In genomic region chr3:87836026-87836425, GRCh38 we compare ENCODE assay signal across 36 cellular contexts. TPM values are rescaled to one million over a fixed set of nuclear protein-coding genes. Genes with fewer than 3 reads are reported as not detected.
"Had no signal": no experiment of that assay in that cellular context is flagged by ENCODE, and none has a peak within 500 bp of the region (broad histone marks: within the 10 kb centered on the region; RNA-seq: fewer than 3 reads in every experiment).

No MANE protein-coding gene starts in this region.

- H3K9me3 ChIP-seq: adrenal gland, body of pancreas had no signal

- H3K4me3 ChIP-seq: adrenal gland, body of pancreas, breast epithelium had no signal

- DNase-seq: activated B cell treated with CpG ODN at 0.5 μM for 24 hours; activated CD4-positive, alpha-beta memory T cell treated with anti-CD3 and anti-CD28 coated beads for 36 hours; activated CD4-positive, alpha-beta T cell treated with anti-CD3 and anti-CD28 coated beads for 4 hours; activated CD4-positive, alpha-beta T cell treated with anti-CD3 and anti-CD28 coated beads, Interleukin-2, amount 10 ng/mL, durations not matched to agents 24 days and 14 days; activated CD4-positive, alpha-beta T cell treated with anti-CD3 and anti-CD28 coated beads, Interleukin-2, amount 50 U/mL, for 1 hour; activated CD4-positive, alpha-beta T cell treated with anti-CD3 and anti-CD28 coated beads, Interleukin-2, amount 50 U/mL, for 4 hours; activated CD4-positive, CD25-positive, alpha-beta regulatory T cell treated with anti-CD3 and anti-CD28 coated beads, Interleukin-2, amount 50 U/mL, for 72 hours; activated CD8-positive, alpha-beta memory T cell treated with anti-CD3 and anti-CD28 coated beads, Interleukin-2, amount 50 U/mL, for 4 hours; activated CD8-positive, alpha-beta T cell treated with anti-CD3 and anti-CD28 coated beads for 36 hours; activated effector memory CD4-positive, alpha-beta T cell treated with anti-CD3 and anti-CD28 coated beads, Interleukin-2, amount 50 U/mL, for 16 hours; activated gamma-delta T cell treated with Interleukin-2 at 50 U/mL for 16 hours; activated naive CD4-positive, alpha-beta T cell; activated naive CD4-positive, alpha-beta T cell treated with anti-CD3 and anti-CD28 coated beads for 36 hours; activated naive CD4-positive, alpha-beta T cell treated with anti-CD3 and anti-CD28 coated beads, Interleukin-2, amount 50 U/mL, for 16 hours; activated naive CD8-positive, alpha-beta T cell treated with anti-CD3 and anti-CD28 coated beads for 36 hours; activated T-cell treated with anti-CD3 and anti-CD28 coated beads for 4 hours; activated T-cell treated with anti-CD3 and anti-CD28 coated beads, Interleukin-2, amount 50 U/mL, for 1 hour; activated T-cell treated with anti-CD3 and anti-CD28 coated beads, Interleukin-2, amount 50 U/mL, for 4 hours; activated T-cell treated with anti-CD3 and anti-CD28 coated beads, Interleukin-2, amount 50 U/mL, for 72 hours; adrenal gland; amniotic stem cell; aorta; body of pancreas; brain microvascular endothelial cell; central memory CD4-positive, alpha-beta T cell; T-helper 1 cell; T-helper 2 cell; T-helper 9 cell had no signal

- H3K36me3 ChIP-seq: adrenal gland, brain microvascular endothelial cell, breast epithelium had no signal

- H3K27me3 ChIP-seq: adrenal gland, body of pancreas, brain microvascular endothelial cell, breast epithelium had no signal

- FAIRE-seq: astrocyte, TTC549 had no signal

- H3K4me1 ChIP-seq: adrenal gland, breast epithelium had no signal

- H3K27ac ChIP-seq: adrenal gland, body of pancreas, brain microvascular endothelial cell, breast epithelium, VCaP had no signal

- ATAC-seq: activated CD8-positive, alpha-beta T cell treated with anti-CD3 and anti-CD28 coated beads for 36 hours; activated naive CD4-positive, alpha-beta T cell treated with anti-CD3 and anti-CD28 coated beads, Interleukin-2, amount 50 U/mL, for 72 hours; activated T-cell treated with anti-CD3 and anti-CD28 coated beads, Interleukin-2, amount 50 U/mL, for 4 hours; activated T-cell treated with anti-CD3 and anti-CD28 coated beads, Interleukin-2, amount 50 U/mL, for 72 hours; activated T-helper 17 cell treated with anti-CD3 and anti-CD28 coated beads, Interleukin-2, amount 50 U/mL, for 72 hours; body of pancreas had no signal

RNA-seq across cellular contexts. Expression of gene HTR1F, which starts 43.5 kb away (rescaled TPM):
- total RNA-seq: activated B cell treated with CpG ODN at 0.5 μM for 24 hours; activated CD4-positive, alpha-beta memory T cell treated with anti-CD3 and anti-CD28 coated beads for 36 hours; activated CD4-positive, alpha-beta T cell treated with anti-CD3 and anti-CD28 coated beads, Interleukin-2, amount 10 ng/mL, durations not matched to agents 24 days and 14 days; activated CD8-positive, alpha-beta memory T cell treated with anti-CD3 and anti-CD28 coated beads for 36 hours; activated CD8-positive, alpha-beta T cell treated with anti-CD3 and anti-CD28 coated beads for 36 hours; activated naive CD4-positive, alpha-beta T cell treated with anti-CD3 and anti-CD28 coated beads for 36 hours; activated naive CD4-positive, alpha-beta T cell treated with anti-CD3 and anti-CD28 coated beads, Interleukin-2, amount 50 U/mL, for 72 hours; activated naive CD8-positive, alpha-beta T cell treated with anti-CD3 and anti-CD28 coated beads for 36 hours; activated T-cell treated with anti-CD3 and anti-CD28 coated beads, Interleukin-2, amount 50 U/mL, for 72 hours; activated T-helper 1 cell treated with anti-CD3 and anti-CD28 coated beads, Interleukin-12 subunit alpha, Interleukin-12 subunit beta, Interleukin-2, Interleukin-4 antibody, amounts not matched to agents 30 ng/mL and 10 ng/mL and 1 ng/mL, durations not matched to agents 14 hours and 24 hours and 36 hours; activated T-helper 17 cell treated with anti-CD3 and anti-CD28 coated beads, Interleukin-2, amount 50 U/mL, for 72 hours had no signal
- polyA plus RNA-seq: aorta had no signal
